In genomic region chr16:30429678-30430427, GRCh38 we compare ENCODE assay signal across 1 cellular context.
TF ChIP-seq lines count a peak whose summit lies in the region.

Gene DCTPP1 (minus strand): TSS chr16:30430030. CDS start chr16:30429980, 50 bp downstream.

TF ChIP-seq in K562, 482 proteins besides CTCF, POLR2A, EP300 and RAD21 (continued from another document and continues in another):
- TF ChIP-seq PRDM10 (IDR thresholded peaks at IDR 0.05; ENCODE audit: partially characterized antibody): peak; percentile 80
- peak; percentile 94 for TF ChIP-seq CTBP1 (IDR thresholded peaks at IDR 0.05; ENCODE audit: borderline replicate concordance)
- 0 out of 2 replicates have a peak, but pooled peaks have one; percentile 38 for TF ChIP-seq KLF1 (tag; IDR thresholded peaks at IDR 0.05)
- peak; percentile 88 for TF ChIP-seq MYC (IDR thresholded peaks at IDR 0.05; ENCODE audit: low read depth, low read length)
- peak; percentile 91; the same call in 1 of the 2 replicates for TF ChIP-seq MYC (CRISPR knock-in tag; IDR thresholded peaks at IDR 0.05; ENCODE audit: borderline replicate concordance, low read depth)
- TF ChIP-seq MAZ (CRISPR knock-in tag; conservative IDR thresholded peaks at IDR 0.05 in 1 of 2, IDR thresholded peaks at IDR 0.05 in 1 of 2): peak in 1 of 2 experiments; percentile 90; a peak in 3 of 4 replicates
- peak; percentile 34 for TF ChIP-seq EGR1 (conservative IDR thresholded peaks at IDR 0.05)
- peak; percentile 89 for TF ChIP-seq XRCC5 (IDR thresholded peaks at IDR 0.05; ENCODE audit: low read depth, low read length)
- no peak for TF ChIP-seq MECOM (CRISPR knock-in tag; IDR thresholded peaks at IDR 0.05)
- TF ChIP-seq TEAD2 (tag; IDR thresholded peaks at IDR 0.05): 0 out of 2 replicates have a peak, but pooled peaks have one; percentile 58
- TF ChIP-seq NUFIP1 (IDR thresholded peaks at IDR 0.05; ENCODE audit: partially characterized antibody): no peak
- TF ChIP-seq KHSRP (IDR thresholded peaks at IDR 0.05): no peak
- no peak for TF ChIP-seq ZNF507 (tag; conservative IDR thresholded peaks at IDR 0.05)
- TF ChIP-seq ZNF263 (CRISPR knock-in tag; IDR thresholded peaks at IDR 0.05; ENCODE audit: borderline replicate concordance): peak; percentile 73; the same call in 1 of the 2 replicates
- no peak for TF ChIP-seq PML (IDR thresholded peaks at IDR 0.05; ENCODE audit: low read length)
- TF ChIP-seq FOSL1 (tag; conservative IDR thresholded peaks at IDR 0.05): no peak
- no peak for TF ChIP-seq NR0B1 (IDR thresholded peaks at IDR 0.05; ENCODE audit: partially characterized antibody)
- peak; percentile 58 for TF ChIP-seq HNRNPLL (IDR thresholded peaks at IDR 0.05; ENCODE audit: low read depth, low read length, poor library complexity, severe bottlenecking)
- no peak for TF ChIP-seq EHMT2 (IDR thresholded peaks at IDR 0.05)
- peak; percentile 82; the same call in 1 of the 2 replicates for TF ChIP-seq RNF2 (IDR thresholded peaks at IDR 0.05)
- TF ChIP-seq TARDBP (IDR thresholded peaks at IDR 0.05): no peak
- TF ChIP-seq MEF2D (tag; conservative IDR thresholded peaks at IDR 0.05; ENCODE audit: low read depth): no peak
- TF ChIP-seq ID3 (CRISPR knock-in tag; IDR thresholded peaks at IDR 0.05): no peak
- no peak for TF ChIP-seq ID3 (tag; IDR thresholded peaks at IDR 0.05)
- TF ChIP-seq ZNF644 (tag; IDR thresholded peaks at IDR 0.05; ENCODE audit: low read depth): no peak
- TF ChIP-seq CEBPB (tag; IDR thresholded peaks at IDR 0.05): peak; percentile 89
- TF ChIP-seq KAT7 (CRISPR knock-in tag; IDR thresholded peaks at IDR 0.05; ENCODE audit: borderline replicate concordance): peak; percentile 53
- peak; percentile 68 for TF ChIP-seq TBP (optimal IDR thresholded peaks at IDR 0.05; ENCODE audit: low read depth, low read length)
- TF ChIP-seq ETV1 (tag; conservative IDR thresholded peaks at IDR 0.05; ENCODE audit: low read depth): peak; percentile 71
- TF ChIP-seq HNRNPUL1 (IDR thresholded peaks at IDR 0.05; ENCODE audit: low read length): no peak
- TF ChIP-seq ZBTB43 (CRISPR knock-in tag; IDR thresholded peaks at IDR 0.05): no peak
- TF ChIP-seq, protein P1, sequence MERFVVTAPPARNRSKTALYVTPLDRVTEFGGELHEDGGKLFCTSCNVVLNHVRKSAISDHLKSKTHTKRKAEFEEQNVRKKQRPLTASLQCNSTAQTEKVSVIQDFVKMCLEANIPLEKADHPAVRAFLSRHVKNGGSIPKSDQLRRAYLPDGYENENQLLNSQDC (CRISPR knock-in tag; IDR thresholded peaks at IDR 0.05): no peak
- no peak for TF ChIP-seq ZNF668 (CRISPR knock-in tag; IDR thresholded peaks at IDR 0.05)
- no peak for TF ChIP-seq ZNF133 (CRISPR knock-in tag; IDR thresholded peaks at IDR 0.05)
- TF ChIP-seq, protein P2, sequence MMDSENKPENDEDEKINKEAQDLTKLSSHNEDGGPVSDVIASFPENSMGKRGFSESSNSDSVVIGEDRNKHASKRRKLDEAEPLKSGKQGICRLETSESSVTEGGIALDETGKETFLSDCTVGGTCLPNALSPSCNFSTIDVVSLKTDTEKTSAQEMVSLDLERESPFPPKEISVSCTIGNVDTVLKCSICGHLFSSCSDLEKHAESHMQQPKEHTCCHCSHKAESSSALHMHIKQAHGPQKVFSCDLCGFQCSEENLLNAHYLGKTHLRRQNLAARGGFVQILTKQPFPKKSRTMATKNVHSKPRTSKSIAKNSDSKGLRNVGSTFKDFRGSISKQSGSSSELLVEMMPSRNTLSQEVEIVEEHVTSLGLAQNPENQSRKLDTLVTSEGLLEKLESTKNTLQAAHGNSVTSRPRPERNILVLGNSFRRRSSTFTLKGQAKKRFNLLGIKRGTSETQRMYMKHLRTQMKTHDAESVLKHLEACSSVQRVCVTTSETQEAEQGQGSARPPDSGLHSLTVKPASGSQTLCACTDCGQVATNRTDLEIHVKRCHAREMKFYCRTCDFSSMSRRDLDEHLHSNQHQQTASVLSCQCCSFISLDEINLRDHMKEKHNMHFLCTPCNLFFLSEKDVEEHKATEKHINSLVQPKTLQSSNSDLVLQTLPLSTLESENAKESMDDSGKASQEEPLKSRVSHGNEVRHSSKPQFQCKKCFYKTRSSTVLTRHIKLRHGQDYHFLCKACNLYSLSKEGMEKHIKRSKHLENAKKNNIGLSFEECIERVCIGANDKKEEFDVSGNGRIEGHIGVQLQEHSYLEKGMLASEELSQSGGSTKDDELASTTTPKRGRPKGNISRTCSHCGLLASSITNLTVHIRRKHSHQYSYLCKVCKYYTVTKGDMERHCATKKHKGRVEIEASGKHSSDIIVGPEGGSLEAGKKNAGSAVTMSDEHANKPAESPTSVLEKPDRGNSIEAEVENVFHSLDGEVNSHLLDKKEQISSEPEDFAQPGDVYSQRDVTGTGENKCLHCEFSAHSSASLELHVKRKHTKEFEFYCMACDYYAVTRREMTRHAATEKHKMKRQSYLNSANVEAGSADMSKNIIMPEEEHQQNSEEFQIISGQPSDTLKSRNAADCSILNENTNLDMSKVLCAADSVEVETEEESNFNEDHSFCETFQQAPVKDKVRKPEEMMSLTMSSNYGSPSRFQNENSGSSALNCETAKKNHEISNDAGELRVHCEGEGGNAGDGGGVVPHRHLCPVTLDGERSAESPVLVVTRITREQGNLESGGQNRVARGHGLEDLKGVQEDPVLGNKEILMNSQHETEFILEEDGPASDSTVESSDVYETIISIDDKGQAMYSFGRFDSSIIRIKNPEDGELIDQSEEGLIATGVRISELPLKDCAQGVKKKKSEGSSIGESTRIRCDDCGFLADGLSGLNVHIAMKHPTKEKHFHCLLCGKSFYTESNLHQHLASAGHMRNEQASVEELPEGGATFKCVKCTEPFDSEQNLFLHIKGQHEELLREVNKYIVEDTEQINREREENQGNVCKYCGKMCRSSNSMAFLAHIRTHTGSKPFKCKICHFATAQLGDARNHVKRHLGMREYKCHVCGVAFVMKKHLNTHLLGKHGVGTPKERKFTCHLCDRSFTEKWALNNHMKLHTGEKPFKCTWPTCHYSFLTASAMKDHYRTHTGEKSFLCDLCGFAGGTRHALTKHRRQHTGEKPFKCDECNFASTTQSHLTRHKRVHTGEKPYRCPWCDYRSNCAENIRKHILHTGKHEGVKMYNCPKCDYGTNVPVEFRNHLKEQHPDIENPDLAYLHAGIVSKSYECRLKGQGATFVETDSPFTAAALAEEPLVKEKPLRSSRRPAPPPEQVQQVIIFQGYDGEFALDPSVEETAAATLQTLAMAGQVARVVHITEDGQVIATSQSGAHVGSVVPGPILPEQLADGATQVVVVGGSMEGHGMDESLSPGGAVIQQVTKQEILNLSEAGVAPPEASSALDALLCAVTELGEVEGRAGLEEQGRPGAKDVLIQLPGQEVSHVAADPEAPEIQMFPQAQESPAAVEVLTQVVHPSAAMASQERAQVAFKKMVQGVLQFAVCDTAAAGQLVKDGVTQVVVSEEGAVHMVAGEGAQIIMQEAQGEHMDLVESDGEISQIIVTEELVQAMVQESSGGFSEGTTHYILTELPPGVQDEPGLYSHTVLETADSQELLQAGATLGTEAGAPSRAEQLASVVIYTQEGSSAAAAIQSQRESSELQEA (IDR thresholded peaks at IDR 0.05; ENCODE audit: low read depth): no peak
- TF ChIP-seq THRAP3 (IDR thresholded peaks at IDR 0.05; ENCODE audit: borderline replicate concordance): no peak
- peak; percentile 81 for TF ChIP-seq SUPT5H (IDR thresholded peaks at IDR 0.05)
- TF ChIP-seq PKNOX1 (IDR thresholded peaks at IDR 0.05): no peak; the same call in 1 of the 2 replicates
- no peak for TF ChIP-seq TCFL5 (CRISPR knock-in tag; conservative IDR thresholded peaks at IDR 0.05)
- TF ChIP-seq BMI1 (IDR thresholded peaks at IDR 0.05; ENCODE audit: low read length): no peak
- no peak for TF ChIP-seq FIP1L1 (IDR thresholded peaks at IDR 0.05; ENCODE audit: low read depth, low read length, poor library complexity, severe bottlenecking)
- TF ChIP-seq TCF7L2 (IDR thresholded peaks at IDR 0.05; ENCODE audit: low read depth, low read length): 0 out of 2 replicates have a peak, but pooled peaks have one; percentile 22
- TF ChIP-seq E2F3 (CRISPR knock-in tag; IDR thresholded peaks at IDR 0.05): peak; percentile 73
- TF ChIP-seq SLC30A9 (CRISPR knock-in tag; IDR thresholded peaks at IDR 0.05): no peak
- TF ChIP-seq SMARCA4 (IDR thresholded peaks at IDR 0.05): peak; percentile 75
- TF ChIP-seq LCOR (CRISPR knock-in tag; IDR thresholded peaks at IDR 0.05): peak; percentile 82
- no peak for TF ChIP-seq SREBF1 (IDR thresholded peaks at IDR 0.05; ENCODE audit: borderline replicate concordance, low read depth, low read length)
- TF ChIP-seq, protein P3, sequence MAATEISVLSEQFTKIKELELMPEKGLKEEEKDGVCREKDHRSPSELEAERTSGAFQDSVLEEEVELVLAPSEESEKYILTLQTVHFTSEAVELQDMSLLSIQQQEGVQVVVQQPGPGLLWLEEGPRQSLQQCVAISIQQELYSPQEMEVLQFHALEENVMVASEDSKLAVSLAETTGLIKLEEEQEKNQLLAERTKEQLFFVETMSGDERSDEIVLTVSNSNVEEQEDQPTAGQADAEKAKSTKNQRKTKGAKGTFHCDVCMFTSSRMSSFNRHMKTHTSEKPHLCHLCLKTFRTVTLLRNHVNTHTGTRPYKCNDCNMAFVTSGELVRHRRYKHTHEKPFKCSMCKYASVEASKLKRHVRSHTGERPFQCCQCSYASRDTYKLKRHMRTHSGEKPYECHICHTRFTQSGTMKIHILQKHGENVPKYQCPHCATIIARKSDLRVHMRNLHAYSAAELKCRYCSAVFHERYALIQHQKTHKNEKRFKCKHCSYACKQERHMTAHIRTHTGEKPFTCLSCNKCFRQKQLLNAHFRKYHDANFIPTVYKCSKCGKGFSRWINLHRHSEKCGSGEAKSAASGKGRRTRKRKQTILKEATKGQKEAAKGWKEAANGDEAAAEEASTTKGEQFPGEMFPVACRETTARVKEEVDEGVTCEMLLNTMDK (IDR thresholded peaks at IDR 0.05; ENCODE audit: borderline replicate concordance, insufficient read depth, low read depth, low read length, poor library complexity, severe bottlenecking): peak; percentile 58
- TF ChIP-seq PHF20 (IDR thresholded peaks at IDR 0.05; ENCODE audit: partially characterized antibody): peak; percentile 49
- TF ChIP-seq E2F1 (CRISPR knock-in tag; IDR thresholded peaks at IDR 0.05): peak; percentile 85
